Comparison of ENCODE assay signal across 7 cellular contexts in the genomic region with DNA sequence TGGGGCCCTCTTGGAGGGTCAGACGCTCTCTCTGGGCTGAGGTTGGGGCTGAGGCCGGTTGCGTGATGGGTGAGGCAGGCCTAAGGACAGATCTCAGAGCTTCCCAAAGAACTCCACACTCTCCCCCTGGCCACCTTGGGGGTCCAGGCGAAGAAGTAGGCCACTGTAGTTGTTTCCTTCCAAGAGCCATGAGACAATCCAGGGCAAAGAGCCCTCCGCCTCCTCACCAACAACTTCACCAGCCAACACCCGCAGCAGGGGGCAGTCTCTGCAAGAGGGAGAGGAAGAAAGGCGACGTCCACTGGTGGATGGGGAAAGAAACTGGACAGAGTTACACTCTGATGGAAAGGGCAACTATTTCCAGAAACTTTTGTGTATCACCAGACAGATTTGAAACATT. TPM values are rescaled to one million over a fixed set of nuclear protein-coding genes. Genes with fewer than 3 reads are reported as not detected.
DNase-seq lines count a peak whose midpoint lies in the region; ATAC-seq and TF ChIP-seq lines count a peak whose summit lies in the region.
"Had no signal": no experiment of that assay in that cellular context is flagged by ENCODE, and none has a peak within 500 bp of the region (broad histone marks: within the 10 kb centered on the region; RNA-seq: fewer than 3 reads in every experiment).

No MANE protein-coding gene starts in this region.

- TF ChIP-seq CTCF in AG04449 (IDR thresholded peaks at IDR 0.05; ENCODE audit: insufficient read depth, low read length, missing control alignments) = peak; percentile 33
- peak in 8 of 12 donors; percentile 20 to 46 (median 36) for TF ChIP-seq CTCF in heart left ventricle (IDR thresholded peaks at IDR 0.05)

- no peaks in the 10 kb centered on the region for H3K27me3 ChIP-seq in heart left ventricle

- WGBS in heart left ventricle, 4 donors = 82 to 85% (median 83%) methylated on average over 8 of the region's 8 CpGs

- H3K4me1 ChIP-seq in heart left ventricle = peaks cover 1 to 49% (median 18%) of the 10 kb centered on the region in 12 donors

- H3K36me3 ChIP-seq in heart left ventricle = peaks cover 0 to 4% (median 0%) of the 10 kb centered on the region in 9 donors

- CTCF ChIA-PET in AG04449 (lab: Yijun Ruan, JAX) = interaction anchor here (1.4 to 4.5 kb wide), 3 partner anchors 10 to 61 kb away, joined by 3 to 20 read pairs (median 7); no protein-coding TSS in a partner anchor

- H3K4me3 ChIP-seq in AG04449 (ENCODE audit: low read depth, low read length) (no peak overlapping the region), heart left ventricle (no peak overlapping the region)

- H3K27ac ChIP-seq in heart left ventricle = peak overlapping the region in 2 of 12 donors; percentile 1 to 88

- ATAC-seq in heart left ventricle (peak in 3 of 4 donors; percentile 41 to 72 (median 55)), HG02885 (IDR thresholded peaks at IDR 0.05; ENCODE audit: poor library complexity, unreplicated experiment) (no peak), GM18870 (IDR thresholded peaks at IDR 0.05; ENCODE audit: unreplicated experiment) (no peak)

- POLR2A ChIA-PET in AG04449 (lab: Yijun Ruan, JAX) = no interaction called here

- intact Hi-C loops in heart left ventricle (cut with DNase I) = loop anchor here in 1 of 10 donors (5.0 kb wide), 1 partner anchor 47 kb away; no protein-coding TSS in a partner anchor

- DNase-seq in AG04449 (ENCODE audit: low read depth, low spot score) (no peak), NCI-H69 (lab: John Stamatoyannopoulos, UW) (peak; percentile 21), heart left ventricle (peak in 3 of 5 donors; percentile 45 to 73 (median 61))
- no peak for DNase-seq in effector CD4-positive, alpha-beta T cell
- DNase-seq: NCI-H1436 treated with DMSO at 0.1 percent for 48 hours had no signal

- TF ChIP-seq POLR2A in heart left ventricle (IDR thresholded peaks at IDR 0.05) = no peak

- no peaks in the 10 kb centered on the region for H3K9me3 ChIP-seq in heart left ventricle

RNA-seq across cellular contexts. Expression of a gene that starts 10.7 kb away (rescaled TPM):
- total RNA-seq in heart left ventricle = 10 to 100 TPM; 55.5 to 92.1 (median 75.9) TPM
- 100 to 1,000 TPM in 1 of 2 donors, 10 to 100 TPM in 1; 39.2 to 118 TPM for polyA plus RNA-seq in heart left ventricle

RNA-seq across cellular contexts. Expression of a gene that starts 10.9 kb away (rescaled TPM):
- total RNA-seq in heart left ventricle = 10 to 100 TPM in 5 of 9 donors, 1 to 10 TPM in 4; 3.6 to 23.1 (median 11.4) TPM
- 10 to 100 TPM in 1 of 2 donors, 1 to 10 TPM in 1; 4.9 to 14.7 TPM for polyA plus RNA-seq in heart left ventricle

RNA-seq across cellular contexts. Expression of a gene that starts 18.0 kb away (rescaled TPM):
- 10 to 100 TPM; 22.4 to 38.1 (median 28.1) TPM for total RNA-seq in heart left ventricle
- polyA plus RNA-seq in heart left ventricle = 10 to 100 TPM; 32.1 to 36.5 TPM

RNA-seq across cellular contexts. Expression of a gene that starts 27.8 kb away (rescaled TPM):
- total RNA-seq in heart left ventricle = 10 to 100 TPM in 6 of 9 donors, 1 to 10 TPM in 3; 4.7 to 34.9 (median 14.6) TPM
- 10 to 100 TPM in 1 of 2 donors, 1 to 10 TPM in 1; 8.5 to 33.3 TPM for polyA plus RNA-seq in heart left ventricle

RNA-seq across cellular contexts. Expression of a gene that starts 57.7 kb away (rescaled TPM):
- total RNA-seq in heart left ventricle = 100 to 1,000 TPM in 2 of 9 donors, 10 to 100 TPM in 7; 16.6 to 220 (median 26.7) TPM
- polyA plus RNA-seq in heart left ventricle = 10 to 100 TPM in 1 of 2 donors, 1 to 10 TPM in 1; 9.9 to 20.3 TPM

Comparison
In these comparisons a context has a peak if more than half of its experiments do, and no peak if none do; other contexts are left out.
1. DNase-seq: peak in NCI-H69 (single experiment) and heart left ventricle (3 of 5); none in AG04449 (single experiment) and effector CD4-positive, alpha-beta T cell (single experiment).
2. ATAC-seq: peak in heart left ventricle (3 of 4); none in HG02885 (single experiment) and GM18870 (single experiment).